Comparison of ENCODE assay signal across 33 cellular contexts in genomic region chr3:155760653-155761052, GRCh38. TPM values are rescaled to one million over a fixed set of nuclear protein-coding genes. Genes with fewer than 3 reads are reported as not detected.
"Had no signal": no experiment of that assay in that cellular context is flagged by ENCODE, and none has a peak within 500 bp of the region (broad histone marks: within the 10 kb centered on the region; RNA-seq: fewer than 3 reads in every experiment).

No MANE protein-coding gene starts in this region.

- H3K9me3 ChIP-seq: adrenal gland, body of pancreas, breast epithelium had no signal

- H3K4me3 ChIP-seq: adrenal gland, body of pancreas, breast epithelium had no signal

- H3K27me3 ChIP-seq: adrenal gland, body of pancreas, brain microvascular endothelial cell, breast epithelium had no signal

- H3K4me1 ChIP-seq: adrenal gland, body of pancreas, breast epithelium had no signal

- H3K36me3 ChIP-seq: adrenal gland, brain microvascular endothelial cell, breast epithelium had no signal

- DNase-seq: activated B cell treated with CpG ODN at 0.5 μM for 24 hours; activated CD4-positive, alpha-beta memory T cell treated with anti-CD3 and anti-CD28 coated beads for 36 hours; activated CD4-positive, alpha-beta T cell treated with anti-CD3 and anti-CD28 coated beads for 4 hours; activated CD4-positive, alpha-beta T cell treated with anti-CD3 and anti-CD28 coated beads, Interleukin-2, amount 10 ng/mL, durations not matched to agents 24 days and 14 days; activated CD4-positive, alpha-beta T cell treated with anti-CD3 and anti-CD28 coated beads, Interleukin-2, amount 50 U/mL, for 1 hour; activated CD4-positive, alpha-beta T cell treated with anti-CD3 and anti-CD28 coated beads, Interleukin-2, amount 50 U/mL, for 4 hours; activated CD4-positive, CD25-positive, alpha-beta regulatory T cell treated with anti-CD3 and anti-CD28 coated beads, Interleukin-2, amount 50 U/mL, for 72 hours; activated CD8-positive, alpha-beta memory T cell treated with anti-CD3 and anti-CD28 coated beads, Interleukin-2, amount 50 U/mL, for 4 hours; activated CD8-positive, alpha-beta T cell treated with anti-CD3 and anti-CD28 coated beads for 36 hours; activated effector memory CD4-positive, alpha-beta T cell treated with anti-CD3 and anti-CD28 coated beads, Interleukin-2, amount 50 U/mL, for 16 hours; activated gamma-delta T cell treated with Interleukin-2 at 50 U/mL for 16 hours; activated naive CD4-positive, alpha-beta T cell; activated naive CD4-positive, alpha-beta T cell treated with anti-CD3 and anti-CD28 coated beads for 36 hours; activated naive CD4-positive, alpha-beta T cell treated with anti-CD3 and anti-CD28 coated beads, Interleukin-2, amount 50 U/mL, for 16 hours; activated naive CD8-positive, alpha-beta T cell treated with anti-CD3 and anti-CD28 coated beads for 36 hours; activated T-cell treated with anti-CD3 and anti-CD28 coated beads for 4 hours; activated T-cell treated with anti-CD3 and anti-CD28 coated beads, Interleukin-2, amount 50 U/mL, for 1 hour; activated T-cell treated with anti-CD3 and anti-CD28 coated beads, Interleukin-2, amount 50 U/mL, for 4 hours; activated T-cell treated with anti-CD3 and anti-CD28 coated beads, Interleukin-2, amount 50 U/mL, for 72 hours; adrenal gland; amniotic stem cell; aorta; body of pancreas; brain microvascular endothelial cell; caudate nucleus; cerebellar nuclear complex; T-helper 1 cell; T-helper 2 cell; T-helper 9 cell had no signal

- H3K27ac ChIP-seq: adrenal gland, body of pancreas, brain microvascular endothelial cell, breast epithelium, VCaP had no signal

- ATAC-seq: activated CD8-positive, alpha-beta T cell treated with anti-CD3 and anti-CD28 coated beads for 36 hours; activated naive CD4-positive, alpha-beta T cell treated with anti-CD3 and anti-CD28 coated beads, Interleukin-2, amount 50 U/mL, for 72 hours; activated T-cell treated with anti-CD3 and anti-CD28 coated beads, Interleukin-2, amount 50 U/mL, for 4 hours; activated T-cell treated with anti-CD3 and anti-CD28 coated beads, Interleukin-2, amount 50 U/mL, for 72 hours; activated T-helper 17 cell treated with anti-CD3 and anti-CD28 coated beads, Interleukin-2, amount 50 U/mL, for 72 hours; body of pancreas had no signal

RNA-seq across cellular contexts. Expression of gene PLCH1, which starts 15.8 kb away (rescaled TPM):
- total RNA-seq: activated CD4-positive, alpha-beta T cell treated with anti-CD3 and anti-CD28 coated beads, Interleukin-2, amount 10 ng/mL, durations not matched to agents 24 days and 14 days had no signal
